ENCODE assay signal across 9 cellular contexts in the genomic region with DNA sequence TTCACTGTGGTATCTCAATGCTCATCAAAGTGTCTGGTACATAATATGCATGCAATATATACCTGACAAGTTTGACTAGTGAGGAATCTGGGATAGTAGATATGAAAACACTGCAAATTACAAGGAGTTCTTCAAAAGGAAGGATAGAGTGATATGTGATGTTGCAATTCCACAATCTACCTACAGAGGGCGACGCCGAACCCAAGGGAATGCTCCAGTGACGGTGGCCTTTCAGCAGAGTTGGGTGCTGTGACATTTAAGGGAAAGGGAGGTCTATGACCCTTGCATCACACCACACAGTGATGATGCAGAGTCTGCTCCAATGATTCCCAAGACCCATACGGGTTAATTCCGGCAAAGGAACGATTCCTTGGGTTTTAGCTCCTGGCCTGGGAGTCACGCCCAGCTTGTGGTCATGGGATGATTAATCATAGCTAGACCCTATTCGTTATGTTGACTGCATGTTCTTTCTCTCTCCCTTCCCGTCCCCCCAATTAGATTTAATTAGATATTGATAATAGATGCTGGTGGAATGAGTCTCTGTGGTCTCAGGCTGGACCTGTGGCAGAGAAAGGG.
DNase-seq lines count a peak whose midpoint lies in the region; ATAC-seq and TF ChIP-seq lines count a peak whose summit lies in the region.
"Had no signal": no experiment of that assay in that cellular context is flagged by ENCODE, and none has a peak within 500 bp of the region (broad histone marks: within the 10 kb centered on the region; RNA-seq: fewer than 3 reads in every experiment).

No MANE protein-coding gene starts in this region.

- peak; percentile 62 for DNase-seq in activated CD8-positive, alpha-beta memory T cell treated with anti-CD3 and anti-CD28 coated beads, Interleukin-2, amount 50 U/mL, for 48 hours
- no peak for DNase-seq in activated CD8-positive, alpha-beta memory T cell treated with anti-CD3 and anti-CD28 coated beads, Interleukin-2, amount 50 U/mL, for 4 hours
- DNase-seq in MV-4-11 (lab: John Stamatoyannopoulos, UW) (peak; percentile 5), chondrocyte (ENCODE audit: low spot score) (no peak), retinal pigment epithelial cell (ENCODE audit: low read depth) (no peak), NK-92 (lab: John Stamatoyannopoulos, UW; ENCODE audit: unreplicated experiment) (no peak)
- no peak for DNase-seq in effector CD4-positive, alpha-beta T cell

- H3K9me3 Mint-ChIP-seq in chondrocyte (ENCODE audit: low read depth) = no peaks in the 10 kb centered on the region

- no peak overlapping the region for H3K4me3 Mint-ChIP-seq in chondrocyte (ENCODE audit: unreplicated experiment)

- TF ChIP-seq CTCF in chondrocyte (IDR thresholded peaks at IDR 0.05) (peak; percentile 55), retinal pigment epithelial cell (conservative IDR thresholded peaks at IDR 0.05; ENCODE audit: low read depth, low read length) (peak; percentile 57)

- H3K27me3 Mint-ChIP-seq in chondrocyte (ENCODE audit: low read depth) = peaks cover 5% of the 10 kb centered on the region

- no peaks in the 10 kb centered on the region for H3K4me1 Mint-ChIP-seq in chondrocyte (ENCODE audit: low read depth)

- no peak overlapping the region for H3K27ac Mint-ChIP-seq in chondrocyte (ENCODE audit: unreplicated experiment)
- H3K27ac Mint-ChIP-seq: activated naive CD4-positive, alpha-beta T cell treated with anti-CD3 and anti-CD28 coated beads, Interleukin-2, amount 50 U/mL, for 72 hours had no signal

- no peak for ATAC-seq in GM19035 (IDR thresholded peaks at IDR 0.05; ENCODE audit: unreplicated experiment)
- ATAC-seq: activated naive CD4-positive, alpha-beta T cell treated with anti-CD3 and anti-CD28 coated beads, Interleukin-2, amount 50 U/mL, for 72 hours had no signal

- H3K36me3 Mint-ChIP-seq in chondrocyte (ENCODE audit: low read depth) = no peaks in the 10 kb centered on the region

- no peak overlapping the region for H3K4me3 ChIP-seq in retinal pigment epithelial cell (ENCODE audit: low read length)

Comparison
In these comparisons a context has a peak if more than half of its experiments do, and no peak if none do; other contexts are left out.
1. DNase-seq: peak in activated CD8-positive, alpha-beta memory T cell treated with anti-CD3 and anti-CD28 coated beads, Interleukin-2, amount 50 U/mL, for 48 hours (single experiment) and MV-4-11 (single experiment); none in activated CD8-positive, alpha-beta memory T cell treated with anti-CD3 and anti-CD28 coated beads, Interleukin-2, amount 50 U/mL, for 4 hours (single experiment), chondrocyte (single experiment), retinal pigment epithelial cell (single experiment), NK-92 (single experiment) and effector CD4-positive, alpha-beta T cell (single experiment).